1 cellular context compared by ENCODE assay signal in the genomic region with DNA sequence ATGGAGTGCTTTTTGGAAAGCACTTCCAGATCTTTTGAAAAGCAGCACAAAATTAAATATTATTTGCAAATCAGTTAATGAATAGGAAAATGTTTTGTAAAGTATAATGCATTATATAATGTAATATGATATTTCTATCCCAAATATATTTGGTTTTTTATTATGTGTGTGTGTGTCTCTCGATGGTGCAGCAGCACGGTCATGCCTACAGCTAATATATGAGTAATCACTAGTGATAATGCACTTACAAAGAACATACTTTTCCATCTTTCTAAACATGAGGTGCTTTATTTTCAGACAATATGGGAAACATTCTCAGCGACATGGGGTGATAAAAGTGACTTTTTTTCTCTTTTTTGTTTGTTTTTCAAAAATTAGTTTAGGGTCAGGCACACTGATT.
TF ChIP-seq lines count a peak whose summit lies in the region.

No MANE protein-coding gene starts in this region.

TF ChIP-seq in HepG2, 621 proteins besides CTCF, POLR2A, EP300 and RAD21 (continued from another document):
- TF ChIP-seq PRDM15 (CRISPR knock-in tag; IDR thresholded peaks at IDR 0.05): no peak
- no peak for TF ChIP-seq ARNT2 (CRISPR knock-in tag; IDR thresholded peaks at IDR 0.05; ENCODE audit: low read depth)
- no peak for TF ChIP-seq AKAP8 (CRISPR knock-in tag; IDR thresholded peaks at IDR 0.05)
- no peak for TF ChIP-seq NPAS2 (CRISPR knock-in tag; IDR thresholded peaks at IDR 0.05; ENCODE audit: borderline replicate concordance)
- no peak for TF ChIP-seq ZZZ3 (CRISPR knock-in tag; IDR thresholded peaks at IDR 0.05; ENCODE audit: borderline replicate concordance)
- no peak for TF ChIP-seq ZNF224 (CRISPR knock-in tag; IDR thresholded peaks at IDR 0.05)
- no peak for TF ChIP-seq XRCC5 (optimal IDR thresholded peaks at IDR 0.05; ENCODE audit: low read length)
- no peak for TF ChIP-seq AHDC1 (CRISPR knock-in tag; IDR thresholded peaks at IDR 0.05; ENCODE audit: borderline replicate concordance)
- no peak for TF ChIP-seq ATRX (CRISPR knock-in tag; IDR thresholded peaks at IDR 0.05; ENCODE audit: borderline replicate concordance)
